ENCODE assay signal across 1 cellular context in the genomic region with DNA sequence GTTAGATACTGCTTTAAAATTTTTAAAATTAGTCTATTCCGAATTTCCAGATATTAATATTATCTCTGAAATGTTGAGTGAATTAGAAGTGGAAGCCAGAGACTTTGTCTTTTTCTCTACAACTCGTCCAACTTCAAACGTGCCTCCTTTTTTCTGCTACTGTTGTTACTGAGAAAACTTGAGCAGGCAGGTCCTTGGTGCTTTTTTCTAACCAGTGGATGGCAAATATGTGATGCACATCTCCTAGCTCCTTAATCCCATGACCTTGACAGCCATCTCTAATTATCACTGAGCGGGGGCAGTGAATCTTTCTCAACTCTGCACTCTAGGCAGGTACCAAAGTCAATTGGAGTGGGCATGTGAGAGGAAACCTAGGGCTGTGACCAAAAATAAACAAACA.
TF ChIP-seq lines count a peak whose summit lies in the region.

No MANE protein-coding gene starts in this region.

TF ChIP-seq in K562, 482 proteins besides CTCF, POLR2A, EP300 and RAD21:
- TF ChIP-seq CEBPB (tag; IDR thresholded peaks at IDR 0.05): 0 out of 2 replicates have a peak, but pooled peaks have one; percentile 3
- TF ChIP-seq, protein P1, sequence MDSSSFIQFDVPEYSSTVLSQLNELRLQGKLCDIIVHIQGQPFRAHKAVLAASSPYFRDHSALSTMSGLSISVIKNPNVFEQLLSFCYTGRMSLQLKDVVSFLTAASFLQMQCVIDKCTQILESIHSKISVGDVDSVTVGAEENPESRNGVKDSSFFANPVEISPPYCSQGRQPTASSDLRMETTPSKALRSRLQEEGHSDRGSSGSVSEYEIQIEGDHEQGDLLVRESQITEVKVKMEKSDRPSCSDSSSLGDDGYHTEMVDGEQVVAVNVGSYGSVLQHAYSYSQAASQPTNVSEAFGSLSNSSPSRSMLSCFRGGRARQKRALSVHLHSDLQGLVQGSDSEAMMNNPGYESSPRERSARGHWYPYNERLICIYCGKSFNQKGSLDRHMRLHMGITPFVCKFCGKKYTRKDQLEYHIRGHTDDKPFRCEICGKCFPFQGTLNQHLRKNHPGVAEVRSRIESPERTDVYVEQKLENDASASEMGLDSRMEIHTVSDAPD (CRISPR knock-in tag; IDR thresholded peaks at IDR 0.05): no peak
